8 cellular contexts compared by ENCODE assay signal in genomic region chr4:49149006-49149975, GRCh38.
DNase-seq lines count a peak whose midpoint lies in the region; ATAC-seq and TF ChIP-seq lines count a peak whose summit lies in the region.
"Not testable (repeated sequence)": the region's sequence is repeated elsewhere in the genome, so short reads cannot be mapped to it uniquely, and the experiment has no call there.

No MANE protein-coding gene starts in this region.

- ATAC-seq in CD4-positive, CD25-positive, alpha-beta regulatory T cell (ENCODE audit: low read depth in 2 of 2) = peak; percentile 67 to 71
- ATAC-seq in GM19395 (IDR thresholded peaks at IDR 0.05; ENCODE audit: unreplicated experiment) = peak; percentile 83
- ATAC-seq in HG02798 (IDR thresholded peaks at IDR 0.05; ENCODE audit: poor library complexity, unreplicated experiment) = peak; percentile 78
- peak; percentile 56 for ATAC-seq in HG03575 (IDR thresholded peaks at IDR 0.05; ENCODE audit: extremely low read depth, insufficient number of reproducible peaks, low FRiP score, unreplicated experiment)
- ATAC-seq in WTC11 = peak; percentile 85
- peak; percentile 70 for ATAC-seq in effector memory CD8-positive, alpha-beta T cell (replicated peaks)

- not testable (repeated sequence) for TF ChIP-seq CTCF in WTC11 (IDR thresholded peaks at IDR 0.05)

- peaks cover 10 to 96% (median 60%) of the 10 kb centered on the region in 7 donors for H3K9me3 Mint-ChIP-seq in CD4-positive, CD25-positive, alpha-beta regulatory T cell
- H3K9me3 Mint-ChIP-seq in WTC11 = peaks cover 87% of the 10 kb centered on the region
- H3K9me3 Mint-ChIP-seq in effector memory CD8-positive, alpha-beta T cell = peaks cover 45 to 57% of the 10 kb centered on the region in 2 donors

- H3K4me3 Mint-ChIP-seq in CD4-positive, CD25-positive, alpha-beta regulatory T cell; WTC11; effector memory CD8-positive, alpha-beta T cell: not testable (repeated sequence)

- peaks cover 70 to 79% of the 10 kb centered on the region in 2 experiments for H3K9me3 ChIP-seq in CD4-positive, CD25-positive, alpha-beta regulatory T cell (ENCODE audit: control insufficient read depth in 2 of 2, low read length in 2 of 2)
- peaks cover 77% of the 10 kb centered on the region for H3K9me3 ChIP-seq in iPS-18c (ENCODE audit: control insufficient read depth, insufficient read depth, low read length)

- H3K27me3 Mint-ChIP-seq in CD4-positive, CD25-positive, alpha-beta regulatory T cell; effector memory CD8-positive, alpha-beta T cell: not testable (repeated sequence)
- H3K27me3 Mint-ChIP-seq in WTC11 (ENCODE audit: low read depth) = peaks cover 75% of the 10 kb centered on the region

- peak in 1 of 3 donors; percentile 76 for DNase-seq in CD4-positive, CD25-positive, alpha-beta regulatory T cell
- not testable (repeated sequence) for DNase-seq in WTC11 (ENCODE audit: low spot score); effector memory CD8-positive, alpha-beta T cell
- DNase-seq in putamen (ENCODE audit: low spot score) = peak; percentile 91

- not testable (repeated sequence) for H3K27ac ChIP-seq in CD4-positive, CD25-positive, alpha-beta regulatory T cell (ENCODE audit: insufficient read depth, low read length, poor library complexity, severe bottlenecking)

- CTCF ChIA-PET in WTC11 (lab: Charles Lee) = not testable (repeated sequence)

- H3K36me3 Mint-ChIP-seq in CD4-positive, CD25-positive, alpha-beta regulatory T cell = peaks cover 41% of the 10 kb centered on the region
- peaks cover 100% of the 10 kb centered on the region for H3K36me3 Mint-ChIP-seq in WTC11
- not testable (repeated sequence) for H3K36me3 Mint-ChIP-seq in effector memory CD8-positive, alpha-beta T cell (ENCODE audit: insufficient read depth)

- H3K36me3 ChIP-seq in CD4-positive, CD25-positive, alpha-beta regulatory T cell (ENCODE audit: control insufficient read depth, insufficient read depth, low read length) = not testable (repeated sequence)

- peak overlapping the region in 1 of 3 donors; percentile 0 for H3K27ac Mint-ChIP-seq in CD4-positive, CD25-positive, alpha-beta regulatory T cell
- not testable (repeated sequence) for H3K27ac Mint-ChIP-seq in WTC11; effector memory CD8-positive, alpha-beta T cell

- not testable (repeated sequence) for H3K4me3 ChIP-seq in CD4-positive, CD25-positive, alpha-beta regulatory T cell (ENCODE audit: low read depth, low read length)
- H3K4me3 ChIP-seq in iPS-18c (ENCODE audit: insufficient read depth, low read depth, low read length) = peak overlapping the region; percentile 22; the same call in 1 of the 2 replicates

- POLR2A ChIA-PET in WTC11 (lab: Charles Lee) = not testable (repeated sequence)

- H3K4me1 ChIP-seq in CD4-positive, CD25-positive, alpha-beta regulatory T cell (ENCODE audit: control insufficient read depth, insufficient read depth, low read length, poor library complexity, severe bottlenecking) = not testable (repeated sequence)

- H3K27me3 ChIP-seq in CD4-positive, CD25-positive, alpha-beta regulatory T cell (ENCODE audit: control insufficient read depth, insufficient read depth, low read length) = not testable (repeated sequence)

- peaks cover 0 to 41% (median 7%) of the 10 kb centered on the region in 4 donors for H3K4me1 Mint-ChIP-seq in CD4-positive, CD25-positive, alpha-beta regulatory T cell
- not testable (repeated sequence) for H3K4me1 Mint-ChIP-seq in WTC11; effector memory CD8-positive, alpha-beta T cell (ENCODE audit: low read depth in 2 of 2)
